Comparison of ENCODE assay signal across 2 cellular contexts in the genomic region with DNA sequence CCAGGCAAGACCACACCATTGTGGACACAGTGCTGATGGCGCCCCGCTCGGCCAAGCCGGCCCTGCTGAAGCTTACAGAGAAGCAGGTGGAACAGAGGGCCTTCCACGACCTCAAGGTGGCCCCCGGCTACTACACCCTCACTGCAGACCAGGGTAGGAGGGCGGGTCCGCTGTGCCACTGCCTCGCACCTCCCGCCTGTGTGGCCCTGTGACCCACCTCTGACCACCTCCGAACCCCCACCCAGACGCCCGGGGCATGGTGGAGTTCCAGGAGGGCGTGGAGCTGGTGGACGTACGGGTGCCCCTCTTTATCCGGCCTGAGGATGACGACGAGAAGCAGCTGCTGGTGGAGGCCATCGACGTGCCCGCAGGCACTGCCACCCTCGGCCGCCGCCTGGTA.
A peak's percentile ranks its signal among the peaks of the same experiment; 100 is the strongest.
TF ChIP-seq lines count a peak whose summit lies in the region.

No MANE protein-coding gene starts in this region.

TF ChIP-seq in HepG2, 621 proteins besides CTCF, POLR2A, EP300 and RAD21:
- no peak for TF ChIP-seq FOXA1 (IDR thresholded peaks at IDR 0.05)
- TF ChIP-seq FOXA1 (CRISPR knock-in tag; IDR thresholded peaks at IDR 0.05) = 0 out of 2 replicates have a peak, but pooled peaks have one; percentile 30
- TF ChIP-seq ZFAT (CRISPR knock-in tag; conservative IDR thresholded peaks at IDR 0.05) = no peak
- TF ChIP-seq, protein P1, sequence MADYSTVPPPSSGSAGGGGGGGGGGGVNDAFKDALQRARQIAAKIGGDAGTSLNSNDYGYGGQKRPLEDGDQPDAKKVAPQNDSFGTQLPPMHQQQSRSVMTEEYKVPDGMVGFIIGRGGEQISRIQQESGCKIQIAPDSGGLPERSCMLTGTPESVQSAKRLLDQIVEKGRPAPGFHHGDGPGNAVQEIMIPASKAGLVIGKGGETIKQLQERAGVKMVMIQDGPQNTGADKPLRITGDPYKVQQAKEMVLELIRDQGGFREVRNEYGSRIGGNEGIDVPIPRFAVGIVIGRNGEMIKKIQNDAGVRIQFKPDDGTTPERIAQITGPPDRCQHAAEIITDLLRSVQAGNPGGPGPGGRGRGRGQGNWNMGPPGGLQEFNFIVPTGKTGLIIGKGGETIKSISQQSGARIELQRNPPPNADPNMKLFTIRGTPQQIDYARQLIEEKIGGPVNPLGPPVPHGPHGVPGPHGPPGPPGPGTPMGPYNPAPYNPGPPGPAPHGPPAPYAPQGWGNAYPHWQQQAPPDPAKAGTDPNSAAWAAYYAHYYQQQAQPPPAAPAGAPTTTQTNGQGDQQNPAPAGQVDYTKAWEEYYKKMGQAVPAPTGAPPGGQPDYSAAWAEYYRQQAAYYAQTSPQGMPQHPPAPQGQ (CRISPR knock-in tag; IDR thresholded peaks at IDR 0.05; ENCODE audit: borderline replicate concordance) = no peak
- peak; percentile 14; the same call in 1 of the 2 replicates for TF ChIP-seq GABPB1 (CRISPR knock-in tag; IDR thresholded peaks at IDR 0.05)
- peak; percentile 86; the same call in 1 of the 2 replicates for TF ChIP-seq HNRNPL (IDR thresholded peaks at IDR 0.05; ENCODE audit: low read depth, low read length)
- TF ChIP-seq CHCHD3 (CRISPR knock-in tag; IDR thresholded peaks at IDR 0.05) = 0 out of 2 replicates have a peak, but pooled peaks have one; percentile 2

TF ChIP-seq in H1, 55 proteins besides CTCF, POLR2A, EP300 and RAD21:
- TF ChIP-seq SP2 (IDR thresholded peaks at IDR 0.05; ENCODE audit: low read length) (no peak), SIX5 (IDR thresholded peaks at IDR 0.05; ENCODE audit: low read depth, low read length) (no peak), KDM1A (IDR thresholded peaks at IDR 0.05; ENCODE audit: borderline replicate concordance, low read length) (no peak)
